Comparison of ENCODE assay signal across 8 cellular contexts in genomic region chr1:110765640-110766335, GRCh38.
DNase-seq lines count a peak whose midpoint lies in the region; ATAC-seq and TF ChIP-seq lines count a peak whose summit lies in the region.

No MANE protein-coding gene starts in this region.

- no peaks in the 10 kb centered on the region for H3F3A ChIP-seq in smooth muscle cell (ENCODE audit: low read depth)

- H3K4me1 Mint-ChIP-seq in activated naive CD8-positive, alpha-beta T cell treated with anti-CD3 and anti-CD28 coated beads for 36 hours = no peaks in the 10 kb centered on the region

- H3K9ac ChIP-seq in DND-41 (ENCODE audit: low read depth, low read length) (no peak overlapping the region), smooth muscle cell (ENCODE audit: low read depth) (no peak overlapping the region)

- no peak overlapping the region for H3K4me3 Mint-ChIP-seq in activated naive CD8-positive, alpha-beta T cell treated with anti-CD3 and anti-CD28 coated beads for 36 hours

- no peaks in the 10 kb centered on the region for H3K79me2 ChIP-seq in DND-41 (ENCODE audit: insufficient read depth, low read length)
- no peaks in the 10 kb centered on the region for H3K79me2 ChIP-seq in smooth muscle cell (ENCODE audit: low read depth)

- H3K4me1 ChIP-seq in DND-41 (ENCODE audit: insufficient read depth, low read length) (peaks cover 5% of the 10 kb centered on the region; the same call in 1 of the 2 replicates), Panc1 (ENCODE audit: control insufficient read depth, insufficient read depth, low read length) (no peaks in the 10 kb centered on the region), smooth muscle cell (ENCODE audit: low read depth) (no peaks in the 10 kb centered on the region)

- no peak overlapping the region for H3K27ac ChIP-seq in DND-41 (ENCODE audit: low read length)
- H3K27ac ChIP-seq in Panc1 (ENCODE audit: low read length) = no peak overlapping the region
- no peak overlapping the region for H3K27ac ChIP-seq in smooth muscle cell (ENCODE audit: low read depth)

- H3K4me2 ChIP-seq in DND-41 (ENCODE audit: insufficient read depth, low read length) (no peak overlapping the region), smooth muscle cell (peak overlapping the region; percentile 52)

- in situ Hi-C loops in KBM-7 (cut with MboI; ENCODE audit: low pct_unique_long_range_greater_than_20kb, low sequenced_read_pairs) = no loop called here
- in situ Hi-C loops in Panc1 (cut with HindIII; ENCODE audit: low pct_unique_long_range_greater_than_20kb, low sequenced_read_pairs) = no loop called here

- no peak overlapping the region for H2AFZ ChIP-seq in DND-41 (ENCODE audit: low read depth, low read length)
- H2AFZ ChIP-seq in smooth muscle cell (ENCODE audit: low read depth) = peak overlapping the region; percentile 94

- H3K9me3 Mint-ChIP-seq in activated naive CD8-positive, alpha-beta T cell treated with anti-CD3 and anti-CD28 coated beads for 36 hours = no peaks in the 10 kb centered on the region

- no peaks in the 10 kb centered on the region for H4K20me1 ChIP-seq in DND-41 (ENCODE audit: insufficient read depth, low read length)
- no peaks in the 10 kb centered on the region for H4K20me1 ChIP-seq in smooth muscle cell (ENCODE audit: low read depth)

- H3K27me3 ChIP-seq in DND-41 (ENCODE audit: insufficient read depth, low read length, poor library complexity) (peaks cover 16% of the 10 kb centered on the region), Panc1 (ENCODE audit: control insufficient read depth, insufficient read depth, low read length) (peaks cover 4% of the 10 kb centered on the region; the same call in 1 of the 2 replicates), smooth muscle cell (ENCODE audit: low read depth) (peaks cover 10% of the 10 kb centered on the region)

- POLR2A ChIA-PET in Panc1 (lab: Charles Lee) = no interaction called here

- BruUV-seq in Panc1 (replicated peaks; lab: Mats Ljungman, UMichigan) = no TSS peak

- TF ChIP-seq CTCF in DND-41 (IDR thresholded peaks at IDR 0.05; ENCODE audit: borderline replicate concordance, extremely low read depth, low read length, poor library complexity, severe bottlenecking) (peak; percentile 92), Panc1 (IDR thresholded peaks at IDR 0.05) (peak; percentile 72), smooth muscle cell (IDR thresholded peaks at IDR 0.05; ENCODE audit: borderline replicate concordance, insufficient read depth, poor library complexity, severe bottlenecking) (peak; percentile 85)

- TF ChIP-seq POLR2A in GM18505 (IDR thresholded peaks at IDR 0.05; ENCODE audit: borderline replicate concordance, extremely low read depth, insufficient read depth, insufficient read length) = no peak

- H3K36me3 Mint-ChIP-seq in activated naive CD8-positive, alpha-beta T cell treated with anti-CD3 and anti-CD28 coated beads for 36 hours = no peaks in the 10 kb centered on the region

- H3K36me3 ChIP-seq in DND-41 (ENCODE audit: insufficient read depth, low read length) = no peaks in the 10 kb centered on the region
- no peaks in the 10 kb centered on the region for H3K36me3 ChIP-seq in Panc1 (ENCODE audit: control insufficient read depth, insufficient read depth, low read length)
- H3K36me3 ChIP-seq in smooth muscle cell (ENCODE audit: low read depth) = no peaks in the 10 kb centered on the region

- no peak overlapping the region for H3K27ac Mint-ChIP-seq in activated naive CD8-positive, alpha-beta T cell treated with anti-CD3 and anti-CD28 coated beads for 36 hours

- WGBS in smooth muscle cell (ENCODE audit: low lambda C conversion rate) = 18% methylated on average over 5 of the region's 5 CpGs

- H3K27me3 Mint-ChIP-seq in activated naive CD8-positive, alpha-beta T cell treated with anti-CD3 and anti-CD28 coated beads for 36 hours = peaks cover 4% of the 10 kb centered on the region

- ATAC-seq in DND-41 (ENCODE audit: insufficient read depth, low read depth) = peak; percentile 77
- ATAC-seq in Panc1 = no peak
- peak; percentile 54 to 57 for ATAC-seq in left cardiac atrium
- no peak for ATAC-seq in GM18505 (IDR thresholded peaks at IDR 0.05; ENCODE audit: unreplicated experiment)
- ATAC-seq in HG03097 (IDR thresholded peaks at IDR 0.05; ENCODE audit: low FRiP score, unreplicated experiment) = no peak

- intact Hi-C loops in Panc1 (cut with micrococcal nuclease; ENCODE audit: unreplicated experiment) (loop anchor here (5.0 kb wide), 1 partner anchor 133 kb away; no protein-coding TSS in a partner anchor), left cardiac atrium (cut with DNase I) (loop anchor here (1.0 to 5.0 kb wide), 2 partner anchors 133 to 135 kb away; no protein-coding TSS in a partner anchor)

- DNase-seq in DND-41 (peak; percentile 42), KBM-7 (peak; percentile 37), Panc1 (ENCODE audit: low read depth, low spot score) (no peak), left cardiac atrium (peak; percentile 41), smooth muscle cell (lab: John Stamatoyannopoulos, UW; ENCODE audit: unreplicated experiment) (no peak)
- DNase-seq in activated naive CD8-positive, alpha-beta T cell treated with anti-CD3 and anti-CD28 coated beads for 36 hours = peak; percentile 30

- H3K9me3 ChIP-seq in DND-41 (ENCODE audit: insufficient read depth, low read length, severe bottlenecking) = no peaks in the 10 kb centered on the region
- no peaks in the 10 kb centered on the region for H3K9me3 ChIP-seq in Panc1 (ENCODE audit: control insufficient read depth, insufficient read depth, low read depth, low read length)
- H3K9me3 ChIP-seq in smooth muscle cell (replicated peaks; ENCODE audit: low read depth) = no peaks in the 10 kb centered on the region

- H3K4me3 ChIP-seq in DND-41 (ENCODE audit: low read depth in 1 of 2, low read length in 2 of 2) (no peak overlapping the region), Panc1 (ENCODE audit: low read depth in 2 of 2, low read length in 2 of 2) (no peak overlapping the region), smooth muscle cell (no peak overlapping the region)

- CTCF ChIA-PET in Panc1 (lab: Charles Lee) = interaction anchor here (0.6 to 1.6 kb wide), 4 partner anchors 12 to 146 kb away, joined by 3 to 11 read pairs (median 4); no protein-coding TSS in a partner anchor

Comparison
In these comparisons a context has a peak if more than half of its experiments do, and no peak if none do; other contexts are left out.
1. ATAC-seq: peak in DND-41 (single experiment) and left cardiac atrium (2 of 2); none in Panc1 (single experiment), GM18505 (single experiment) and HG03097 (single experiment).
2. DNase-seq: peak in DND-41 (single experiment), KBM-7 (single experiment), activated naive CD8-positive, alpha-beta T cell treated with anti-CD3 and anti-CD28 coated beads for 36 hours (single experiment) and left cardiac atrium (single experiment); none in Panc1 (single experiment) and smooth muscle cell (single experiment).
3. Peak in every context shown above with its lines, with median percentiles within 50 percentile points of each other: CTCF ChIP-seq.